ENCODE assay signal across 11 cellular contexts in the genomic region with DNA sequence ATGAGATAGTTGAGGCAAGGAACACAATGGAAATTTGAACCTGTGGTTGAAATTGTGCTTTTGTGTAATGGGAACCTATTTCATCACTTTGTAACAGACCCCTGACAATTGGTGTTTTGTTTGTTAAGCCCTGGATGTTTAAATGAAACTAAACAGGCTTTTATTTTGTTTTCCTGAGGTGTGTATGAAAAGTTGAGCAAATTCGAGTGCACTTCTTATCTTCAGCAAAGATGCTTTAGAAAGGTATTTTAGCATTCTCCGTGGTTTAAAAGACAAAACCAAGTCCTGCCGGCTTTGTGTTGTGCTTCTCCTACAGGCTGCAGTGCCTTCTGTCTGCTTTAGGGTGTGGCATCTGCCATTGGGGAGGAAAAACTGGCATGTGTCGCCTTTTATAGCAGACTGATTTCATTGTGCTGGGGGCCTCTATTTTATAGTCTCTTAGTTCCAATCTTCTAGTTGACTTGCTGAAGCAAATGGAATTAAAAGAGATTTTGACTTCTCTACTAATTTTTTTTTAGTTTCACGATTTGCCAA. TPM values are rescaled to one million over a fixed set of nuclear protein-coding genes. Genes with fewer than 3 reads are reported as not detected.
DNase-seq lines count a peak whose midpoint lies in the region; FAIRE-seq and TF ChIP-seq lines count a peak whose summit lies in the region.
"Had no signal": no experiment of that assay in that cellular context is flagged by ENCODE, and none has a peak within 500 bp of the region (broad histone marks: within the 10 kb centered on the region; RNA-seq: fewer than 3 reads in every experiment).

No MANE protein-coding gene starts in this region.

- 28% methylated on average over 5 of the region's 5 CpGs for WGBS in prostate gland

- DNase-seq in GM19239 (ENCODE audit: insufficient read length, low spot score) (no peak), NCI-H345 (lab: John Stamatoyannopoulos, UW) (peak; percentile 65), coronary artery (ENCODE audit: low spot score) (no peak), prostate gland (ENCODE audit: low spot score) (peak; percentile 15), kidney (no peak), germinal center (ENCODE audit: low spot score) (no peak), Kasumi-1 (lab: John Stamatoyannopoulos, UW) (no peak)
- DNase-seq in stimulated activated CD4-positive, alpha-beta T cell treated with anti-CD3 and anti-CD28 coated beads, Interleukin-4, amount 100 ng/mL, for 1 hour, result no peak

- TF ChIP-seq CTCF in coronary artery (IDR thresholded peaks at IDR 0.05), result no peak
- TF ChIP-seq CTCF in prostate gland (IDR thresholded peaks at IDR 0.05), result peak in 1 of 4 experiments; percentile 42
- no peak for TF ChIP-seq CTCF in kidney (IDR thresholded peaks at IDR 0.05; ENCODE audit: borderline replicate concordance, extremely low read depth, insufficient read depth)

- H3K4me3 ChIP-seq in coronary artery (peak overlapping the region; percentile 16), prostate gland (no peak overlapping the region), kidney (ENCODE audit: low read length in 2 of 2) (no peak overlapping the region)

- H3K9me3 ChIP-seq in prostate gland (no peaks in the 10 kb centered on the region), kidney (ENCODE audit: control insufficient read depth in 1 of 2, low read length in 2 of 2) (no peaks in the 10 kb centered on the region)
- H3K9me3 ChIP-seq: neutrophil had no signal

- H3K4me1 ChIP-seq in prostate gland (replicated peaks), result no peaks in the 10 kb centered on the region
- H3K4me1 ChIP-seq in kidney (ENCODE audit: control insufficient read depth in 1 of 2, insufficient read depth in 1 of 2, low read depth in 1 of 2, low read length in 2 of 2), result peaks cover 2 to 18% of the 10 kb centered on the region in 2 donors

- intact Hi-C loops in prostate gland (cut with DNase I) (loop anchor here (5.0 kb wide), 2 partner anchors 213 to 407 kb away; no protein-coding TSS in a partner anchor), kidney (cut with DNase I) (no loop called here)

- H3K9ac ChIP-seq in kidney (ENCODE audit: low read length in 2 of 2), result no peak overlapping the region

- FAIRE-seq in GM19239 (lab: Jason Lieb, UNC) (peak; percentile 53), kidney (lab: Jason Lieb, UNC) (no peak)
- FAIRE-seq: colon, GM18507 had no signal

- no peaks in the 10 kb centered on the region for H3K27me3 ChIP-seq in prostate gland (replicated peaks; ENCODE audit: insufficient read depth)

- H3K36me3 ChIP-seq in prostate gland (no peaks in the 10 kb centered on the region), kidney (ENCODE audit: control insufficient read depth in 1 of 2, insufficient read depth in 2 of 2, low read length in 2 of 2) (no peaks in the 10 kb centered on the region)
- H3K36me3 ChIP-seq: neutrophil had no signal

- no peak for TF ChIP-seq POLR2A in prostate gland (IDR thresholded peaks at IDR 0.05)

- H3K27ac ChIP-seq in coronary artery (peak overlapping the region; percentile 70 to 96), prostate gland (peak overlapping the region; percentile 97 to 100), kidney (ENCODE audit: low read depth in 2 of 2, low read length in 2 of 2) (no peak overlapping the region)
- H3K27ac ChIP-seq: neutrophil had no signal

RNA-seq across cellular contexts. Expression of a gene that starts 2.2 kb away (rescaled TPM):
- total RNA-seq in prostate gland (10 to 100 TPM; 65.1 to 99.4 TPM), kidney (110 TPM)
- polyA plus RNA-seq in kidney (ENCODE audit: insufficient read depth, low read depth, low replicate concordance), result 16.4 TPM

Comparison
In these comparisons a context has a peak if more than half of its experiments do, and no peak if none do; other contexts are left out.
1. DNase-seq: peak in NCI-H345 (single experiment) and prostate gland (single experiment); none in GM19239 (single experiment), coronary artery (single experiment), kidney (single experiment), germinal center (single experiment), stimulated activated CD4-positive, alpha-beta T cell treated with anti-CD3 and anti-CD28 coated beads, Interleukin-4, amount 100 ng/mL, for 1 hour (single experiment) and Kasumi-1 (0 of 2).
2. H3K27ac ChIP-seq: peak in coronary artery (2 of 2) and prostate gland (2 of 2); none in kidney (0 of 2).